In genomic region chr6:17280552-17281090, GRCh38 we compare ENCODE assay signal across 8 cellular contexts. TPM values are rescaled to one million over a fixed set of nuclear protein-coding genes. Genes with fewer than 3 reads are reported as not detected.
A peak's percentile ranks its signal among the peaks of the same experiment; 100 is the strongest.
DNase-seq lines count a peak whose midpoint lies in the region; ATAC-seq and TF ChIP-seq lines count a peak whose summit lies in the region.

No MANE protein-coding gene starts in this region.

- H3K36me3 ChIP-seq in iPS-15b (ENCODE audit: control insufficient read depth, insufficient read depth, low read length), result no peaks in the 10 kb centered on the region
- H3K36me3 ChIP-seq in gastrocnemius medialis, result peaks cover 0 to 29% of the 10 kb centered on the region in 2 donors

- H3K4ac ChIP-seq in H9 (ENCODE audit: low read depth, low read length), result no peak overlapping the region

- no CpG with 5 or more reads among the region's 55 CpGs for WGBS in H9 (ENCODE audit: extremely low coverage, insufficient read length, low lambda C conversion rate)

- no peak overlapping the region for H2BK5ac ChIP-seq in H9 (ENCODE audit: insufficient read length, low read length)

- H3K36me3 Mint-ChIP-seq in H9 (ENCODE audit: insufficient read depth in 1 of 3, low read depth in 3 of 3), result peaks cover 0 to 3% (median 0%) of the 10 kb centered on the region in 3 experiments; a peak in 3 of 7 replicates
- no peaks in the 10 kb centered on the region for H3K36me3 Mint-ChIP-seq in activated T-helper 1 cell treated with anti-CD3 and anti-CD28 coated beads, Interleukin-12 subunit alpha, Interleukin-12 subunit beta, Interleukin-2, Interleukin-4 antibody, amounts not matched to agents 30 ng/mL and 10 ng/mL and 1 ng/mL, durations not matched to agents 14 hours and 24 hours and 36 hours (ENCODE audit: low read depth)

- TF ChIP-seq CTCF in H9 (conservative IDR thresholded peaks at IDR 0.05), result peak; percentile 9; the same call in 2 of the 3 replicates
- TF ChIP-seq CTCF in gastrocnemius medialis (IDR thresholded peaks at IDR 0.05 in 4 of 5, conservative IDR thresholded peaks at IDR 0.05 in 1 of 5), result peak in 3 of 5 experiments; percentile 11 to 32 (median 16)

- intact Hi-C loops in gastrocnemius medialis (cut with DNase I; ENCODE audit: low total_unique reads), result no loop called here
- intact Hi-C loops in activated T-helper 1 cell treated with anti-CD3 and anti-CD28 coated beads, Interleukin-12 subunit alpha, Interleukin-12 subunit beta, Interleukin-2, Interleukin-4 antibody, amounts not matched to agents 30 ng/mL and 10 ng/mL and 1 ng/mL, durations not matched to agents 14 hours and 24 hours and 36 hours (cut with micrococcal nuclease), result loop anchor here (2.0 kb wide), 1 partner anchor 304 kb away; no protein-coding TSS in a partner anchor

- no peak overlapping the region for H2BK15ac ChIP-seq in H9 (ENCODE audit: low read depth, low read length)

- no peaks in the 10 kb centered on the region for H3K79me2 ChIP-seq in H9 (ENCODE audit: insufficient read depth, low read length)

- ATAC-seq in gastrocnemius medialis (peak; percentile 46 to 56), GM18867 (IDR thresholded peaks at IDR 0.05; ENCODE audit: unreplicated experiment) (no peak), GM19023 (IDR thresholded peaks at IDR 0.05; ENCODE audit: unreplicated experiment) (no peak), HG02885 (IDR thresholded peaks at IDR 0.05; ENCODE audit: poor library complexity, unreplicated experiment) (no peak)

- peaks cover 35% of the 10 kb centered on the region for H3K27me3 ChIP-seq in H9 (ENCODE audit: insufficient read depth, low read length)
- peaks cover 73% of the 10 kb centered on the region for H3K27me3 ChIP-seq in iPS-15b (ENCODE audit: control insufficient read depth, insufficient read depth, low read length)
- no peaks in the 10 kb centered on the region for H3K27me3 ChIP-seq in gastrocnemius medialis

- in situ Hi-C loops in gastrocnemius medialis (cut with MboI; ENCODE audit: low sequenced_read_pairs in 4 of 4), result loop anchor here in 3 of 4 donors (10.0 to 25.0 kb wide), 4 partner anchors 104 to 214 kb away; no protein-coding TSS in a partner anchor

- H3K18ac ChIP-seq in H9 (ENCODE audit: insufficient read length, low read depth, low read length), result no peak overlapping the region

- H2BK20ac ChIP-seq in H9 (ENCODE audit: low read depth, low read length, poor library complexity, severe bottlenecking), result no peak overlapping the region

- no peak overlapping the region for H2BK12ac ChIP-seq in H9 (ENCODE audit: insufficient read length, low read depth, low read length)

- H2AFZ ChIP-seq in H9 (ENCODE audit: low read length), result no peak overlapping the region

- no peak overlapping the region for H2AK5ac ChIP-seq in H9 (ENCODE audit: insufficient read length, low read length)

- H4K5ac ChIP-seq in H9 (ENCODE audit: insufficient read length, low read depth, low read length), result no peak overlapping the region

- H3K27ac ChIP-seq in H9 (ENCODE audit: insufficient read length, low read depth, low read length) (no peak overlapping the region), gastrocnemius medialis (peak overlapping the region; percentile 93 to 100 (median 96))

- no peaks in the 10 kb centered on the region for H3K79me1 ChIP-seq in H9 (ENCODE audit: insufficient read depth, low read depth, low read length, poor library complexity, severe bottlenecking)

- H4K20me1 ChIP-seq in H9 (ENCODE audit: control insufficient read depth, insufficient read depth, insufficient read length), result no peaks in the 10 kb centered on the region

- H3K4me1 ChIP-seq in H9 (ENCODE audit: insufficient read depth, low read length) (no peaks in the 10 kb centered on the region; the same call in 1 of the 2 replicates), iPS-15b (ENCODE audit: control insufficient read depth, insufficient read depth, low read length) (peaks cover 2% of the 10 kb centered on the region), gastrocnemius medialis (peaks cover 26 to 41% of the 10 kb centered on the region in 2 donors)

- H4K8ac ChIP-seq in H9 (replicated peaks; ENCODE audit: insufficient read length, low read depth, low read length), result no peak overlapping the region

- H3K23ac ChIP-seq in H9 (ENCODE audit: insufficient read length, low read depth, low read length), result no peak overlapping the region

- peaks cover 13 to 31% of the 10 kb centered on the region in 2 experiments for H3K4me1 Mint-ChIP-seq in H9
- H3K4me1 Mint-ChIP-seq in activated T-helper 1 cell treated with anti-CD3 and anti-CD28 coated beads, Interleukin-12 subunit alpha, Interleukin-12 subunit beta, Interleukin-2, Interleukin-4 antibody, amounts not matched to agents 30 ng/mL and 10 ng/mL and 1 ng/mL, durations not matched to agents 14 hours and 24 hours and 36 hours (ENCODE audit: low read depth), result peaks cover 8% of the 10 kb centered on the region

- no peak overlapping the region for H3K14ac ChIP-seq in H9 (ENCODE audit: insufficient read depth, low read length)

- peak overlapping the region; percentile 82 for H3K4me2 ChIP-seq in H9 (ENCODE audit: insufficient read depth, insufficient read length, low read length)

- no peak overlapping the region for H2BK120ac ChIP-seq in H9 (ENCODE audit: low read depth, low read length, poor library complexity, severe bottlenecking)

- H3K4me3 ChIP-seq in iPS-15b (ENCODE audit: low read depth, low read length), result peak overlapping the region; percentile 61
- H3K4me3 ChIP-seq in gastrocnemius medialis, result peak overlapping the region; percentile 74 to 94 (median 86)

- peak; percentile 96 for TF ChIP-seq POLR2A in gastrocnemius medialis (IDR thresholded peaks at IDR 0.05)

- H3K9ac ChIP-seq in H9 (ENCODE audit: extremely low read depth, insufficient read length, low read length) (no peak overlapping the region), iPS-15b (ENCODE audit: low read depth, low read length) (no peak overlapping the region)

- H4K91ac ChIP-seq in H9 (ENCODE audit: insufficient read length, low read depth, low read length), result no peak overlapping the region

- no peaks in the 10 kb centered on the region for H3K9me3 Mint-ChIP-seq in H9
- H3K9me3 Mint-ChIP-seq in activated T-helper 1 cell treated with anti-CD3 and anti-CD28 coated beads, Interleukin-12 subunit alpha, Interleukin-12 subunit beta, Interleukin-2, Interleukin-4 antibody, amounts not matched to agents 30 ng/mL and 10 ng/mL and 1 ng/mL, durations not matched to agents 14 hours and 24 hours and 36 hours, result no peaks in the 10 kb centered on the region

- H3K27me3 Mint-ChIP-seq in H9 (ENCODE audit: low read depth), result peaks cover 91% of the 10 kb centered on the region
- H3K27me3 Mint-ChIP-seq in activated T-helper 1 cell treated with anti-CD3 and anti-CD28 coated beads, Interleukin-12 subunit alpha, Interleukin-12 subunit beta, Interleukin-2, Interleukin-4 antibody, amounts not matched to agents 30 ng/mL and 10 ng/mL and 1 ng/mL, durations not matched to agents 14 hours and 24 hours and 36 hours (ENCODE audit: insufficient read depth), result peaks cover 70% of the 10 kb centered on the region

- no peak overlapping the region for H3T11ph ChIP-seq in H9 (ENCODE audit: low read length)

- H3K56ac ChIP-seq in H9 (ENCODE audit: insufficient read length, low read depth, low read length), result no peak overlapping the region

- no peaks in the 10 kb centered on the region for H3K9me3 ChIP-seq in H9 (ENCODE audit: control insufficient read depth, low read depth, low read length)
- H3K9me3 ChIP-seq in iPS-15b (ENCODE audit: control insufficient read depth, insufficient read depth, low read length), result no peaks in the 10 kb centered on the region
- no peaks in the 10 kb centered on the region for H3K9me3 ChIP-seq in gastrocnemius medialis

- H3K27ac Mint-ChIP-seq in H9, result no peak overlapping the region
- H3K27ac Mint-ChIP-seq in activated T-helper 1 cell treated with anti-CD3 and anti-CD28 coated beads, Interleukin-12 subunit alpha, Interleukin-12 subunit beta, Interleukin-2, Interleukin-4 antibody, amounts not matched to agents 30 ng/mL and 10 ng/mL and 1 ng/mL, durations not matched to agents 14 hours and 24 hours and 36 hours, result no peak overlapping the region

- peak overlapping the region; percentile 63 to 94 for H3K4me3 Mint-ChIP-seq in H9
- H3K4me3 Mint-ChIP-seq in activated T-helper 1 cell treated with anti-CD3 and anti-CD28 coated beads, Interleukin-12 subunit alpha, Interleukin-12 subunit beta, Interleukin-2, Interleukin-4 antibody, amounts not matched to agents 30 ng/mL and 10 ng/mL and 1 ng/mL, durations not matched to agents 14 hours and 24 hours and 36 hours, result no peak overlapping the region

- DNase-seq in H9, result peak; percentile 75
- peak; percentile 72 for DNase-seq in astrocyte of the hippocampus (ENCODE audit: low read depth, low spot score)
- peak; percentile 57 to 86 for DNase-seq in gastrocnemius medialis
- no peak for DNase-seq in activated T-helper 1 cell treated with anti-CD3 and anti-CD28 coated beads, Interleukin-12 subunit alpha, Interleukin-12 subunit beta, Interleukin-2, Interleukin-4 antibody, amounts not matched to agents 30 ng/mL and 10 ng/mL and 1 ng/mL, durations not matched to agents 14 hours and 24 hours and 36 hours (ENCODE audit: low spot score)

- H3K23me2 ChIP-seq in H9 (ENCODE audit: insufficient read length, low read depth, low read length, poor library complexity, severe bottlenecking), result peaks cover 13% of the 10 kb centered on the region

RNA-seq across cellular contexts. Expression of gene RBM24, which starts 0.5 kb away (rescaled TPM):
- total RNA-seq in H9 (2021) (0.48 and 0.55 TPM in 2 replicates), gastrocnemius medialis (100 to 1,000 TPM in 3 of 4 donors, 10 to 100 TPM in 1; 74.9 to 375 (median 185) TPM)
- total RNA-seq in activated T-helper 1 cell treated with anti-CD3 and anti-CD28 coated beads, Interleukin-12 subunit alpha, Interleukin-12 subunit beta, Interleukin-2, Interleukin-4 antibody, amounts not matched to agents 30 ng/mL and 10 ng/mL and 1 ng/mL, durations not matched to agents 14 hours and 24 hours and 36 hours, result not detected in 2 replicates

Comparison
In these comparisons a context has a peak if more than half of its experiments do, and no peak if none do; other contexts are left out.
1. ATAC-seq: peak in gastrocnemius medialis (2 of 2); none in GM18867 (single experiment), GM19023 (single experiment) and HG02885 (single experiment).
2. RNA of gene RBM24, which starts 0.5 kb away (total RNA-seq): 74.9 to 375 TPM in gastrocnemius medialis; 0.48 to 0.55 TPM in H9 and not detected in activated T-helper 1 cell treated with anti-CD3 and anti-CD28 coated beads, Interleukin-12 subunit alpha, Interleukin-12 subunit beta, Interleukin-2, Interleukin-4 antibody, amounts not matched to agents 30 ng/mL and 10 ng/mL and 1 ng/mL, durations not matched to agents 14 hours and 24 hours and 36 hours; every median in the first group is over 10 times any median in the second.